Comparison of ENCODE assay signal across 18 cellular contexts in the genomic region with DNA sequence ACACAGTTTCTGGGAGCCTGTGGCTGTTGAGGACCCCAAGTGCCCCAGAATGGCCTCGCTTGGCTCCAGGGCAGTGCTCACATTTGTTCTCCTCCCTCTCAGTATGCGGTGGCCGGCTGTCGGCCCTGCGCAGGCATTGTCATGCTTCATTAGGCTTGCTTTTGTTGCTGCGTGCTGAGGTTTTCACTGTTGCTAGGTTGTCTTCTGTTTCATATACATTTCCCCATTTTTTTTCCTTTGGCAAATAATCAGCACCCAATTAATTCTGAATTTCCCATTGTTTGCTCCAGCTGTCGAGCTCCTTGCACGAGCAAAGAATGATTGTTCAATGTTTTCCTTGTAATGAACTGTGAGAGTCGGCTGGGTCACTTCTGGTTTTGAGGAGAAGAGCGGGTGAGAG.
DNase-seq lines count a peak whose midpoint lies in the region; FAIRE-seq and TF ChIP-seq lines count a peak whose summit lies in the region.
"Had no signal": no experiment of that assay in that cellular context is flagged by ENCODE, and none has a peak within 500 bp of the region (broad histone marks: within the 10 kb centered on the region; RNA-seq: fewer than 3 reads in every experiment).

No MANE protein-coding gene starts in this region.

- no peaks in the 10 kb centered on the region for H3K36me3 Mint-ChIP-seq in neural crest cell (ENCODE audit: low read depth)

- no peak overlapping the region for H3K27ac Mint-ChIP-seq in neural crest cell (ENCODE audit: unreplicated experiment)
- H3K27ac Mint-ChIP-seq: activated naive CD8-positive, alpha-beta T cell treated with anti-CD3 and anti-CD28 coated beads, Interleukin-2, amount 50 U/mL, for 24 hours; stimulated activated naive CD8-positive, alpha-beta T cell treated with anti-CD3 and anti-CD28 coated beads, Interleukin-15, Interleukin-2, amounts not matched to agents 100 ng/mL and 50 ng/mL, for 24 hours had no signal

- no peaks in the 10 kb centered on the region for H3K9me3 Mint-ChIP-seq in neural crest cell
- H3K9me3 Mint-ChIP-seq: activated naive CD8-positive, alpha-beta T cell treated with anti-CD3 and anti-CD28 coated beads, Interleukin-2, amount 50 U/mL, for 24 hours; activated T-cell treated with anti-CD3 and anti-CD28 coated beads, Interleukin-2, amount 50 U/mL, for 4 hours; stimulated activated naive CD8-positive, alpha-beta T cell treated with anti-CD3 and anti-CD28 coated beads, Interleukin-15, Interleukin-2, amounts not matched to agents 100 ng/mL and 50 ng/mL, for 24 hours had no signal

- H3K4me3 Mint-ChIP-seq in neural crest cell: no peak overlapping the region
- H3K4me3 Mint-ChIP-seq: activated naive CD8-positive, alpha-beta T cell treated with anti-CD3 and anti-CD28 coated beads, Interleukin-2, amount 50 U/mL, for 24 hours; activated T-cell treated with anti-CD3 and anti-CD28 coated beads, Interleukin-2, amount 50 U/mL, for 4 hours; stimulated activated naive CD8-positive, alpha-beta T cell treated with anti-CD3 and anti-CD28 coated beads, Interleukin-15, Interleukin-2, amounts not matched to agents 100 ng/mL and 50 ng/mL, for 24 hours had no signal

- no peaks in the 10 kb centered on the region for H3K4me1 Mint-ChIP-seq in neural crest cell
- H3K4me1 Mint-ChIP-seq: activated naive CD8-positive, alpha-beta T cell treated with anti-CD3 and anti-CD28 coated beads, Interleukin-2, amount 50 U/mL, for 24 hours had no signal

- H3K27ac ChIP-seq in substantia nigra (ENCODE audit: low read depth, low read length, poor library complexity, severe bottlenecking): no peak overlapping the region
- H3K27ac ChIP-seq: KMS-11, SK-N-MC had no signal

- in situ Hi-C loops in G401 (cut with HindIII; ENCODE audit: low sequenced_read_pairs): no loop called here

- no peak for TF ChIP-seq CTCF in neural crest cell (conservative IDR thresholded peaks at IDR 0.05)

- FAIRE-seq in HTR-8/SVneo (lab: Jason Lieb, UNC): no peak

- DNase-seq in G401 (ENCODE audit: low spot score): peak; percentile 16
- peak; percentile 7 for DNase-seq in NCI-H2171 (lab: John Stamatoyannopoulos, UW)
- DNase-seq in ecto neural progenitor cell (ENCODE audit: low spot score): peak; percentile 83
- DNase-seq in neural crest cell (ENCODE audit: low read depth, low spot score): peak; percentile 34
- no peak for DNase-seq in substantia nigra (lab: John Stamatoyannopoulos, UW)
- DNase-seq in HTR-8/SVneo (ENCODE audit: insufficient read length, low spot score): no peak
- DNase-seq in activated naive CD4-positive, alpha-beta T cell treated with anti-CD3 and anti-CD28 coated beads, Interleukin-2, amount 50 U/mL, for 16 hours: no peak
- DNase-seq: activated CD4-positive, alpha-beta T cell treated with anti-CD3 and anti-CD28 coated beads, Interleukin-2, amount 50 U/mL, for 4 hours; activated naive CD8-positive, alpha-beta T cell treated with anti-CD3 and anti-CD28 coated beads, Interleukin-2, amount 50 U/mL, for 24 hours; activated T-cell treated with anti-CD3 and anti-CD28 coated beads, Interleukin-2, amount 50 U/mL, for 4 hours; BE2C; DND-41; left colon; NCI-H2107; stimulated activated CD4-positive, alpha-beta T cell treated with anti-CD3 and anti-CD28 coated beads, Interleukin-12 subunit alpha, Interleukin-12 subunit beta, amount 100 ng/mL, for 4 hours had no signal

- H3K27me3 Mint-ChIP-seq in neural crest cell (ENCODE audit: low read depth): peaks cover 23% of the 10 kb centered on the region

Comparison
In these comparisons a context has a peak if more than half of its experiments do, and no peak if none do; other contexts are left out.
1. DNase-seq: peak in G401 (single experiment), NCI-H2171 (single experiment), ecto neural progenitor cell (single experiment) and neural crest cell (single experiment); none in substantia nigra (0 of 49), HTR-8/SVneo (single experiment) and activated naive CD4-positive, alpha-beta T cell treated with anti-CD3 and anti-CD28 coated beads, Interleukin-2, amount 50 U/mL, for 16 hours (single experiment).